8 cellular contexts compared by ENCODE assay signal in genomic region chr1:241847796-241848668, GRCh38. TPM values are rescaled to one million over a fixed set of nuclear protein-coding genes. Genes with fewer than 3 reads are reported as not detected.
DNase-seq lines count a peak whose midpoint lies in the region; FAIRE-seq and TF ChIP-seq lines count a peak whose summit lies in the region.

Gene EXO1 (plus strand): TSS chr1:241848204. CDS start chr1:241850426, 2,222 bp downstream.

- H3K4me2 ChIP-seq in neural cell (ENCODE audit: low read length): peak within 1 kb of the TSS; percentile 97

- no peaks in the 10 kb centered on the region for H3K9me2 ChIP-seq in neural cell (ENCODE audit: insufficient read depth, low read length)

- in situ Hi-C loops in G401 (cut with HindIII; ENCODE audit: low sequenced_read_pairs): no loop called here

- peak within 1 kb of the TSS; percentile 98 for H3K27ac ChIP-seq in neural cell (ENCODE audit: low read length)
- peak within 1 kb of the TSS; percentile 92 to 99 (median 95) for H3K27ac ChIP-seq in stomach

- H3K36me3 ChIP-seq in neural cell (ENCODE audit: insufficient read depth, low read length): no peaks in the 10 kb centered on the region
- no peaks in the 10 kb centered on the region for H3K36me3 ChIP-seq in stomach

- H3K9ac ChIP-seq in neural cell (ENCODE audit: low read length): peak within 1 kb of the TSS; percentile 91

- TF ChIP-seq CTCF in neural cell (IDR thresholded peaks at IDR 0.05; ENCODE audit: poor library complexity, severe bottlenecking) (peak; percentile 85), stomach (IDR thresholded peaks at IDR 0.05) (peak in 2 of 7 experiments; percentile 24 to 33)

- H3K4me1 ChIP-seq in stomach: peaks cover 9 to 20% (median 15%) of the 10 kb centered on the region in 4 donors

- H3K9me3 ChIP-seq in neural cell (ENCODE audit: low read length) (no peaks in the 10 kb centered on the region), stomach (no peaks in the 10 kb centered on the region)

- TF ChIP-seq POLR2A in H54 (IDR thresholded peaks at IDR 0.05; ENCODE audit: low read depth, low read length): peak; percentile 80; the same call in 1 of the 2 replicates
- TF ChIP-seq POLR2A in stomach (IDR thresholded peaks at IDR 0.05): no peak

- intact Hi-C loops in stomach (cut with DNase I; ENCODE audit: low total_unique reads): no loop called here

- H3K27me3 ChIP-seq in neural cell (ENCODE audit: insufficient read depth, low read depth, low read length) (no peaks in the 10 kb centered on the region), stomach (no peaks in the 10 kb centered on the region)

- DNase-seq in G401 (ENCODE audit: low spot score): peak; percentile 92
- DNase-seq in H54 (ENCODE audit: insufficient read length, low spot score): peak; percentile 82
- DNase-seq in LoVo (ENCODE audit: low spot score): peak; percentile 87
- DNase-seq in SHP77 (lab: John Stamatoyannopoulos, UW): peak; percentile 93 to 94
- peak; percentile 85 for DNase-seq in activated effector memory CD4-positive, alpha-beta T cell treated with Interleukin-2 at 50 U/mL for 16 hours
- DNase-seq in fibroblast of the conjunctiva (ENCODE audit: low read depth): peak; percentile 87
- DNase-seq in stomach: peak; percentile 86

- H3K4me3 ChIP-seq in neural cell (ENCODE audit: low read length): peak within 1 kb of the TSS; percentile 77
- peak within 1 kb of the TSS; percentile 60 to 71 (median 63) for H3K4me3 ChIP-seq in stomach

- peaks cover 2% of the 10 kb centered on the region for H3K79me2 ChIP-seq in neural cell (replicated peaks; ENCODE audit: insufficient read depth, low read length)

- no peaks in the 10 kb centered on the region for H3F3A ChIP-seq in neural cell (ENCODE audit: insufficient read depth, low read length, poor library complexity, severe bottlenecking)

- H4K20me1 ChIP-seq in neural cell (ENCODE audit: insufficient read depth): no peaks in the 10 kb centered on the region

- peak within 1 kb of the TSS; percentile 90 for H2AFZ ChIP-seq in neural cell (ENCODE audit: low read depth, low read length)

- peak; percentile 73 for TF ChIP-seq RAD21 in neural cell (conservative IDR thresholded peaks at IDR 0.05)

- 0 to 1% (median 1%) methylated on average over 53 to 68 of the region's 68 CpGs for WGBS in stomach, 5 donors

- TF ChIP-seq EP300 in neural cell (conservative IDR thresholded peaks at IDR 0.05; ENCODE audit: poor library complexity, severe bottlenecking) (peak; percentile 22), stomach (IDR thresholded peaks at IDR 0.05) (no peak)

- peak; percentile 41 for FAIRE-seq in H54 (lab: Jason Lieb, UNC)

TF ChIP-seq in neural cell, 6 proteins besides CTCF, POLR2A, EP300 and RAD21:
- TF ChIP-seq, protein P1, sequence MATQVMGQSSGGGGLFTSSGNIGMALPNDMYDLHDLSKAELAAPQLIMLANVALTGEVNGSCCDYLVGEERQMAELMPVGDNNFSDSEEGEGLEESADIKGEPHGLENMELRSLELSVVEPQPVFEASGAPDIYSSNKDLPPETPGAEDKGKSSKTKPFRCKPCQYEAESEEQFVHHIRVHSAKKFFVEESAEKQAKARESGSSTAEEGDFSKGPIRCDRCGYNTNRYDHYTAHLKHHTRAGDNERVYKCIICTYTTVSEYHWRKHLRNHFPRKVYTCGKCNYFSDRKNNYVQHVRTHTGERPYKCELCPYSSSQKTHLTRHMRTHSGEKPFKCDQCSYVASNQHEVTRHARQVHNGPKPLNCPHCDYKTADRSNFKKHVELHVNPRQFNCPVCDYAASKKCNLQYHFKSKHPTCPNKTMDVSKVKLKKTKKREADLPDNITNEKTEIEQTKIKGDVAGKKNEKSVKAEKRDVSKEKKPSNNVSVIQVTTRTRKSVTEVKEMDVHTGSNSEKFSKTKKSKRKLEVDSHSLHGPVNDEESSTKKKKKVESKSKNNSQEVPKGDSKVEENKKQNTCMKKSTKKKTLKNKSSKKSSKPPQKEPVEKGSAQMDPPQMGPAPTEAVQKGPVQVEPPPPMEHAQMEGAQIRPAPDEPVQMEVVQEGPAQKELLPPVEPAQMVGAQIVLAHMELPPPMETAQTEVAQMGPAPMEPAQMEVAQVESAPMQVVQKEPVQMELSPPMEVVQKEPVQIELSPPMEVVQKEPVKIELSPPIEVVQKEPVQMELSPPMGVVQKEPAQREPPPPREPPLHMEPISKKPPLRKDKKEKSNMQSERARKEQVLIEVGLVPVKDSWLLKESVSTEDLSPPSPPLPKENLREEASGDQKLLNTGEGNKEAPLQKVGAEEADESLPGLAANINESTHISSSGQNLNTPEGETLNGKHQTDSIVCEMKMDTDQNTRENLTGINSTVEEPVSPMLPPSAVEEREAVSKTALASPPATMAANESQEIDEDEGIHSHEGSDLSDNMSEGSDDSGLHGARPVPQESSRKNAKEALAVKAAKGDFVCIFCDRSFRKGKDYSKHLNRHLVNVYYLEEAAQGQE (IDR thresholded peaks at IDR 0.05; ENCODE audit: borderline replicate concordance): no peak
- TF ChIP-seq SMC3 (conservative IDR thresholded peaks at IDR 0.05; ENCODE audit: poor library complexity): peak; percentile 80
- peak; percentile 100 for TF ChIP-seq MXI1 (conservative IDR thresholded peaks at IDR 0.05; ENCODE audit: poor library complexity, severe bottlenecking)
- TF ChIP-seq TAF1 (IDR thresholded peaks at IDR 0.05; ENCODE audit: low read depth): peak; percentile 59
- peak; percentile 59 for TF ChIP-seq POLR2AphosphoS5 (IDR thresholded peaks at IDR 0.05)

RNA-seq across cellular contexts. Expression of gene EXO1, which starts in this region (rescaled TPM):
- 29.7 and 46.2 TPM in 2 replicates for total RNA-seq in G401 (2014; rRNA removed; shearing (Covaris generic))
- polyA plus RNA-seq in neural cell: 0.32 and 0.92 TPM in 2 replicates
- 0.69 and 1.9 TPM in 2 replicates for polyA minus RNA-seq in neural cell
- total RNA-seq in stomach: 10 to 100 TPM in 1 of 5 donors, 1 to 10 TPM in 2, under 1 TPM in 1, not detected in 1; 0.89 to 19.3 (median 3.5) TPM
- 1 to 10 TPM in 1 of 3 donors, under 1 TPM in 1, not detected in 1; 0.93 to 1.0 TPM for polyA plus RNA-seq in stomach

Comparison
In these comparisons a context has a peak if more than half of its experiments do, and no peak if none do; other contexts are left out.
1. Peak in every context shown above with its lines: DNase-seq, H3K4me3 ChIP-seq and H3K27ac ChIP-seq.